Comparison of ENCODE assay signal across 9 cellular contexts in genomic region chr14:65096323-65097089, GRCh38. TPM values are rescaled to one million over a fixed set of nuclear protein-coding genes. Genes with fewer than 3 reads are reported as not detected.
DNase-seq lines count a peak whose midpoint lies in the region; ATAC-seq and TF ChIP-seq lines count a peak whose summit lies in the region.
"Had no signal": no experiment of that assay in that cellular context is flagged by ENCODE, and none has a peak within 500 bp of the region (broad histone marks: within the 10 kb centered on the region; RNA-seq: fewer than 3 reads in every experiment).

No MANE protein-coding gene starts in this region.

- no peak overlapping the region for H2BK15ac ChIP-seq in neuronal stem cell (ENCODE audit: low read length)

- H3K9me3 ChIP-seq in ascending aorta (no peaks in the 10 kb centered on the region), neuronal stem cell (replicated peaks in 1 of 2; ENCODE audit: control insufficient read depth in 2 of 2, insufficient read depth in 1 of 2, low read depth in 1 of 2, low read length in 2 of 2) (no peaks in the 10 kb centered on the region)
- H3K9me3 ChIP-seq: A549 had no signal

- no peak overlapping the region for H2AK5ac ChIP-seq in neuronal stem cell (ENCODE audit: low read depth, low read length)

- no peaks in the 10 kb centered on the region for H3K27me3 Mint-ChIP-seq in T-helper 1 cell treated with Interleukin-12 subunit alpha and Interleukin-12 subunit beta and Interleukin-4 antibody, amounts not matched to agents 30 μg/mL and 1 μg/mL, for 36 hours (ENCODE audit: low read depth)

- H2BK120ac ChIP-seq in neuronal stem cell (ENCODE audit: low read depth, low read length): no peak overlapping the region

- H3K27ac Mint-ChIP-seq in T-helper 1 cell treated with Interleukin-12 subunit alpha and Interleukin-12 subunit beta and Interleukin-4 antibody, amounts not matched to agents 30 μg/mL and 1 μg/mL, for 36 hours: peak overlapping the region; percentile 73

- H3K27ac ChIP-seq in ascending aorta (peak overlapping the region; percentile 48 to 64), layer of hippocampus (ENCODE audit: low read depth, low read length) (peak overlapping the region; percentile 1), temporal lobe (ENCODE audit: low read depth, low read length) (peak overlapping the region; percentile 27), neuronal stem cell (replicated peaks; ENCODE audit: low read length) (no peak overlapping the region)
- H3K27ac ChIP-seq: A549 had no signal

- H3K9me3 Mint-ChIP-seq in T-helper 1 cell treated with Interleukin-12 subunit alpha and Interleukin-12 subunit beta and Interleukin-4 antibody, amounts not matched to agents 30 μg/mL and 1 μg/mL, for 36 hours: no peaks in the 10 kb centered on the region

- H4K8ac ChIP-seq in neuronal stem cell (ENCODE audit: low read depth, low read length): no peak overlapping the region

- TF ChIP-seq CTCF in ascending aorta (IDR thresholded peaks at IDR 0.05): no peak

- no peak overlapping the region for H3K4me2 ChIP-seq in neuronal stem cell (ENCODE audit: insufficient read depth, low read length, poor library complexity, severe bottlenecking)
- H3K4me2 ChIP-seq: A549 had no signal

- peaks cover 19 to 50% of the 10 kb centered on the region in 2 donors for H3K4me1 ChIP-seq in ascending aorta
- H3K4me1 ChIP-seq in neuronal stem cell (ENCODE audit: control insufficient read depth in 2 of 2, insufficient read depth in 1 of 2, low read depth in 1 of 2, low read length in 2 of 2): peaks cover 2 to 4% of the 10 kb centered on the region in 2 donors

- WGBS in neuronal stem cell (ENCODE audit: extremely low coverage in 2 of 2, insufficient read length in 2 of 2, insufficient replicate concordance in 1 of 2), 2 donors: no CpG with 5 or more reads among the region's 6 CpGs

- H3K36me3 ChIP-seq in ascending aorta: peaks cover 23% of the 10 kb centered on the region in 2 donors
- peaks cover 9 to 77% of the 10 kb centered on the region in 2 donors for H3K36me3 ChIP-seq in neuronal stem cell (replicated peaks in 1 of 2; ENCODE audit: control insufficient read depth in 2 of 2, insufficient read depth in 2 of 2, low read length in 2 of 2)

- H3K9ac ChIP-seq in neuronal stem cell (ENCODE audit: low read depth, low read length, poor library complexity): no peak overlapping the region

- no peak overlapping the region for H4K91ac ChIP-seq in neuronal stem cell (ENCODE audit: low read depth, low read length, poor library complexity)

- H3K79me1 ChIP-seq in neuronal stem cell (ENCODE audit: low read depth, low read length): no peaks in the 10 kb centered on the region

- H3K4me3 ChIP-seq in ascending aorta (no peak overlapping the region), neuronal stem cell (ENCODE audit: low read length in 2 of 2) (no peak overlapping the region)
- H3K4me3 ChIP-seq: A549 had no signal

- no peak overlapping the region for H2BK12ac ChIP-seq in neuronal stem cell (ENCODE audit: low read length)

- H2AFZ ChIP-seq in neuronal stem cell (ENCODE audit: low read length): no peak overlapping the region

- H3K18ac ChIP-seq in neuronal stem cell (ENCODE audit: low read length): no peak overlapping the region

- H3K4me3 Mint-ChIP-seq in T-helper 1 cell treated with Interleukin-12 subunit alpha and Interleukin-12 subunit beta and Interleukin-4 antibody, amounts not matched to agents 30 μg/mL and 1 μg/mL, for 36 hours: peak overlapping the region; percentile 49

- no peaks in the 10 kb centered on the region for H3K27me3 ChIP-seq in ascending aorta
- no peaks in the 10 kb centered on the region for H3K27me3 ChIP-seq in layer of hippocampus (ENCODE audit: control insufficient read depth, insufficient read depth, low read length)
- H3K27me3 ChIP-seq in neuronal stem cell (ENCODE audit: control insufficient read depth in 3 of 3, insufficient read depth in 3 of 3, low read depth in 1 of 3, low read length in 3 of 3): no peaks in the 10 kb centered on the region

- H3K4me1 Mint-ChIP-seq in T-helper 1 cell treated with Interleukin-12 subunit alpha and Interleukin-12 subunit beta and Interleukin-4 antibody, amounts not matched to agents 30 μg/mL and 1 μg/mL, for 36 hours (ENCODE audit: low read depth): peaks cover 67% of the 10 kb centered on the region

- no peak overlapping the region for H2BK5ac ChIP-seq in neuronal stem cell (ENCODE audit: low read length)

- H3K14ac ChIP-seq in neuronal stem cell (ENCODE audit: low read length): no peak overlapping the region

- no peak overlapping the region for H3K4ac ChIP-seq in neuronal stem cell (ENCODE audit: low read length)

- ATAC-seq in HG03442 (IDR thresholded peaks at IDR 0.05; ENCODE audit: unreplicated experiment): no peak
- ATAC-seq: A549 had no signal

- peaks cover 54% of the 10 kb centered on the region for H3K36me3 Mint-ChIP-seq in T-helper 1 cell treated with Interleukin-12 subunit alpha and Interleukin-12 subunit beta and Interleukin-4 antibody, amounts not matched to agents 30 μg/mL and 1 μg/mL, for 36 hours (ENCODE audit: low read depth)

- no peak for DNase-seq in T-helper 1 cell
- no peak for DNase-seq in ascending aorta (ENCODE audit: low spot score in 2 of 2)
- no peak for DNase-seq in neuronal stem cell (ENCODE audit: low spot score)
- DNase-seq in retina: no peak

- intact Hi-C loops in ascending aorta (cut with DNase I): no loop called here

- H3K23ac ChIP-seq in neuronal stem cell (ENCODE audit: low read depth, low read length, poor library complexity): no peak overlapping the region

RNA-seq across cellular contexts. Expression of gene MAX, which starts 5.8 kb away (rescaled TPM):
- total RNA-seq in ascending aorta (26.8 TPM), temporal lobe (34.2 TPM)
- 37.9 TPM for polyA plus RNA-seq in neuronal stem cell (2013, experiment 1 of 2)
- 36.7 TPM for polyA plus RNA-seq in neuronal stem cell (2013, experiment 2 of 2)
